ENCODE assay signal across 28 cellular contexts in genomic region chr10:596725-597345, GRCh38.
"Had no signal": no experiment of that assay in that cellular context is flagged by ENCODE, and none has a peak within 500 bp of the region (broad histone marks: within the 10 kb centered on the region; RNA-seq: fewer than 3 reads in every experiment).

No MANE protein-coding gene starts in this region.

- H2AFZ ChIP-seq: parathyroid adenoma had no signal

- H3K9me3 Mint-ChIP-seq: activated CD4-positive, alpha-beta memory T cell treated with anti-CD3 and anti-CD28 coated beads for 36 hours; activated CD4-positive, alpha-beta T cell treated with anti-CD3 and anti-CD28 coated beads, Interleukin-2, amount 10 ng/mL, durations not matched to agents 24 days and 14 days; activated T-cell treated with anti-CD3 and anti-CD28 coated beads, Interleukin-2, amount 50 U/mL, for 24 hours; dendritic cell treated with granulocyte-macrophage colony-stimulating factor and Interleukin-4, amounts not matched to agents 40 ng/mL and 50 ng/mL, for 4 days; endodermal cell; naive B cell; nephron progenitor cell; stimulated activated memory B cell treated with anti-CD40 and anti-IgM and Interleukin-4, amounts not matched to agents 10 μg/mL and 1 μg/mL and 100 μg/mL, for 72 hours; T-helper 1 cell treated with Interleukin-12 subunit alpha and Interleukin-12 subunit beta and Interleukin-4 antibody, amounts not matched to agents 30 μg/mL and 1 μg/mL, for 36 hours; type B pancreatic cell had no signal

- H3K4me3 ChIP-seq: spleen, vagina had no signal

- H3K27me3 ChIP-seq: vagina had no signal

- ATAC-seq: esophagus mucosa; left cardiac atrium; left ventricle myocardium superior; right cardiac atrium; stimulated activated memory B cell treated with anti-CD40 and anti-IgM and Interleukin-4, amounts not matched to agents 10 μg/mL and 1 μg/mL and 100 μg/mL, for 72 hours had no signal

- H3K4me3 Mint-ChIP-seq: activated CD4-positive, alpha-beta memory T cell treated with anti-CD3 and anti-CD28 coated beads for 36 hours; activated CD4-positive, alpha-beta T cell treated with anti-CD3 and anti-CD28 coated beads, Interleukin-2, amount 10 ng/mL, durations not matched to agents 24 days and 14 days; activated T-cell treated with anti-CD3 and anti-CD28 coated beads, Interleukin-2, amount 50 U/mL, for 24 hours; dendritic cell treated with granulocyte-macrophage colony-stimulating factor and Interleukin-4, amounts not matched to agents 40 ng/mL and 50 ng/mL, for 4 days; endodermal cell; naive B cell; nephron progenitor cell; stimulated activated memory B cell treated with anti-CD40 and anti-IgM and Interleukin-4, amounts not matched to agents 10 μg/mL and 1 μg/mL and 100 μg/mL, for 72 hours; T-helper 1 cell treated with Interleukin-12 subunit alpha and Interleukin-12 subunit beta and Interleukin-4 antibody, amounts not matched to agents 30 μg/mL and 1 μg/mL, for 36 hours; type B pancreatic cell had no signal

- H3K4me1 ChIP-seq: parathyroid adenoma had no signal

- H3K27ac ChIP-seq: parathyroid adenoma, spleen, vagina, VCaP had no signal

- H3K27ac Mint-ChIP-seq: activated CD4-positive, alpha-beta memory T cell treated with anti-CD3 and anti-CD28 coated beads for 36 hours; activated CD4-positive, alpha-beta T cell treated with anti-CD3 and anti-CD28 coated beads, Interleukin-2, amount 10 ng/mL, durations not matched to agents 24 days and 14 days; activated T-cell treated with anti-CD3 and anti-CD28 coated beads, Interleukin-2, amount 50 U/mL, for 24 hours; dendritic cell treated with granulocyte-macrophage colony-stimulating factor and Interleukin-4, amounts not matched to agents 40 ng/mL and 50 ng/mL, for 4 days; nephron progenitor cell; stimulated activated memory B cell treated with anti-CD40 and anti-IgM and Interleukin-4, amounts not matched to agents 10 μg/mL and 1 μg/mL and 100 μg/mL, for 72 hours; T-helper 1 cell treated with Interleukin-12 subunit alpha and Interleukin-12 subunit beta and Interleukin-4 antibody, amounts not matched to agents 30 μg/mL and 1 μg/mL, for 36 hours; type B pancreatic cell had no signal

- H3K27me3 Mint-ChIP-seq: type B pancreatic cell had no signal

- H3K9me3 ChIP-seq: spleen, vagina had no signal

- H3K9ac ChIP-seq: parathyroid adenoma had no signal

- DNase-seq: activated CD4-positive, alpha-beta memory T cell treated with anti-CD3 and anti-CD28 coated beads for 36 hours; activated CD4-positive, alpha-beta T cell treated with anti-CD3 and anti-CD28 coated beads, Interleukin-2, amount 10 ng/mL, durations not matched to agents 24 days and 14 days; activated CD8-positive, alpha-beta memory T cell treated with anti-CD3 and anti-CD28 coated beads, Interleukin-2, amount 50 U/mL, for 48 hours; activated gamma-delta T cell; activated naive CD4-positive, alpha-beta T cell treated with anti-CD3 and anti-CD28 coated beads, Interleukin-2, amount 50 U/mL, for 16 hours; activated T-cell treated with anti-CD3 and anti-CD28 coated beads, Interleukin-2, amount 50 U/mL, for 24 hours; amniotic stem cell; central memory CD4-positive, alpha-beta T cell; endodermal cell; foreskin fibroblast; hippocampal formation; left cardiac atrium; left ventricle myocardium superior; naive B cell; nephron progenitor cell; nucleus accumbens; right cardiac atrium; spleen; stimulated activated CD4-positive, alpha-beta T cell treated with anti-CD3 and anti-CD28 coated beads, Interleukin-4, amount 100 ng/mL, for 24 hours; T-helper 9 cell had no signal

- H3K36me3 Mint-ChIP-seq: activated CD4-positive, alpha-beta memory T cell treated with anti-CD3 and anti-CD28 coated beads for 36 hours; naive B cell; stimulated activated memory B cell treated with anti-CD40 and anti-IgM and Interleukin-4, amounts not matched to agents 10 μg/mL and 1 μg/mL and 100 μg/mL, for 72 hours had no signal

- H3K36me3 ChIP-seq: spleen, vagina had no signal

- H3K4me1 Mint-ChIP-seq: activated CD4-positive, alpha-beta T cell treated with anti-CD3 and anti-CD28 coated beads, Interleukin-2, amount 10 ng/mL, durations not matched to agents 24 days and 14 days; naive B cell; stimulated activated memory B cell treated with anti-CD40 and anti-IgM and Interleukin-4, amounts not matched to agents 10 μg/mL and 1 μg/mL and 100 μg/mL, for 72 hours had no signal
